18 cellular contexts compared by ENCODE assay signal in the genomic region with DNA sequence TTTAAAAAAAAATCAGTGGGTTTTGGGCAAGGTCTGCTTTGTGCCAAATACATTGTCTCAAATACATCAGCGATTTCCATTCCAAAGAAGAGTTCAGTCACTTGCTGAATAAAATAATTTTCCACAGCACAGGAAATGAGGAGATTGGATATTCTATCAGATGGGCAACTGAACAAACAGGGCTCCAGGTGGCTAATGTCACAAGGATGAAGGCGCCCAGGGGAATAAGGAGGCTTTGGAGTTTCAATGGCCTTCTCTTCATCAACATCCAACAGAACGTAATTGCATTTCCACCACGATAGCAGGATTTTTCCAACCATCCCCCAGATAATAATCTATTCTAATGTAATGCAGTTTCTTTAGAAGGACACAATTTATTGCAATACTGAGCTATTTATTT.
DNase-seq lines count a peak whose midpoint lies in the region; ATAC-seq and TF ChIP-seq lines count a peak whose summit lies in the region.
"Had no signal": no experiment of that assay in that cellular context is flagged by ENCODE, and none has a peak within 500 bp of the region (broad histone marks: within the 10 kb centered on the region; RNA-seq: fewer than 3 reads in every experiment).

No MANE protein-coding gene starts in this region.

- H3K9me3 ChIP-seq in right atrium auricular region (no peaks in the 10 kb centered on the region), SK-N-SH (no peaks in the 10 kb centered on the region), uterus (no peaks in the 10 kb centered on the region)
- H3K9me3 ChIP-seq: SJSA1 had no signal

- ATAC-seq in left ventricle myocardium superior (peak; percentile 35), HG03280 (IDR thresholded peaks at IDR 0.05; ENCODE audit: unreplicated experiment) (no peak)
- ATAC-seq: HepG2, T-cell had no signal

- POLR2A ChIA-PET in SK-N-SH (lab: Yijun Ruan, JAX) = interaction anchor here (1.3 to 1.5 kb wide), 2 partner anchors 32 to 105 kb away, joined by 7 to 10 read pairs; a partner anchor contains a TSS

- peak overlapping the region; percentile 33; the same call in 1 of the 2 replicates for H3K4me2 ChIP-seq in SK-N-SH

- TF ChIP-seq EP300 in SK-N-SH (IDR thresholded peaks at IDR 0.05; ENCODE audit: borderline replicate concordance in 1 of 2, low read depth in 1 of 2, low read length in 1 of 2) = peak; percentile 47 to 97; a peak in 3 of 4 replicates

- no peaks in the 10 kb centered on the region for H3K9me2 ChIP-seq in SK-N-SH

- no peaks in the 10 kb centered on the region for H3K36me3 ChIP-seq in right atrium auricular region
- H3K36me3 ChIP-seq in SK-N-SH (replicated peaks in 1 of 2; ENCODE audit: control insufficient read depth in 1 of 2, insufficient read depth in 2 of 2, low read length in 1 of 2) = no peaks in the 10 kb centered on the region
- no peaks in the 10 kb centered on the region for H3K36me3 ChIP-seq in uterus
- H3K36me3 ChIP-seq: SJSA1 had no signal

- intact Hi-C loops in left ventricle myocardium superior (cut with micrococcal nuclease) (no loop called here), uterus (cut with DNase I; ENCODE audit: low total_unique reads) (no loop called here)

- WGBS in SK-N-SH (ENCODE audit: low lambda C conversion rate) = 8% methylated on average over 4 of the region's 4 CpGs

- no peak for TF ChIP-seq CTCF in right atrium auricular region (IDR thresholded peaks at IDR 0.05)
- no peak for TF ChIP-seq CTCF in SK-N-SH (IDR thresholded peaks at IDR 0.05)
- no peak for TF ChIP-seq CTCF in uterus (IDR thresholded peaks at IDR 0.05)

- H3K4me3 ChIP-seq in right atrium auricular region (no peak overlapping the region), SK-N-SH (ENCODE audit: low read depth in 2 of 2, low read length in 1 of 2) (no peak overlapping the region), uterus (no peak overlapping the region)
- H3K4me3 ChIP-seq: SJSA1 had no signal

- H3K79me2 ChIP-seq in SK-N-SH (ENCODE audit: insufficient read depth) = no peaks in the 10 kb centered on the region

- TF ChIP-seq POLR2A in uterus (IDR thresholded peaks at IDR 0.05) = no peak

- H3K9ac ChIP-seq in SK-N-SH = peak overlapping the region; percentile 32; the same call in 1 of the 2 replicates

- H2AFZ ChIP-seq in SK-N-SH (ENCODE audit: low read depth) = peak overlapping the region; percentile 9; the same call in 1 of the 2 replicates

- TF ChIP-seq RAD21 in SK-N-SH (IDR thresholded peaks at IDR 0.05; ENCODE audit: low read length) = peak; percentile 34

- H4K20me1 ChIP-seq in SK-N-SH (ENCODE audit: insufficient read depth) = no peaks in the 10 kb centered on the region

- CTCF ChIA-PET in SK-N-SH (lab: Yijun Ruan, JAX) = interaction anchor here (1.1 to 1.5 kb wide), 4 partner anchors 30 to 221 kb away, joined by 3 to 5 read pairs (median 4); a partner anchor contains a TSS

- H3K27me3 ChIP-seq in right atrium auricular region (no peaks in the 10 kb centered on the region), SK-N-SH (ENCODE audit: insufficient read depth) (no peaks in the 10 kb centered on the region), uterus (no peaks in the 10 kb centered on the region)
- H3K27me3 ChIP-seq: SJSA1 had no signal

- no peak for DNase-seq in left ventricle myocardium superior
- DNase-seq in right atrium auricular region (ENCODE audit: low spot score) = no peak
- peak; percentile 51 for DNase-seq in NCI-H2081 treated with DMSO at 0.1 percent for 48 hours (lab: John Stamatoyannopoulos, UW)
- DNase-seq in SK-N-SH = peak; percentile 30
- DNase-seq in uterus = peak in 1 of 2 donors; percentile 25
- no peak for DNase-seq in effector CD4-positive, alpha-beta T cell
- DNase-seq in NAMALWA (ENCODE audit: low spot score) = no peak
- DNase-seq: ACHN; CD4-positive, alpha-beta T cell; MM.1S; NCI-H1694; NCI-H2227 treated with DMSO at 0.1 percent for 48 hours; NCI-H526 treated with DMSO at 0.1 percent for 48 hours; T-cell; T1000 had no signal

- peaks cover 17% of the 10 kb centered on the region for H3F3A ChIP-seq in SK-N-SH (replicated peaks; ENCODE audit: insufficient read depth)

- H3K4me1 ChIP-seq in right atrium auricular region (no peaks in the 10 kb centered on the region), SK-N-SH (ENCODE audit: control insufficient read depth in 1 of 2, insufficient read depth in 2 of 2, low read depth in 1 of 2, low read length in 1 of 2) (peaks cover 4 to 19% of the 10 kb centered on the region in 2 experiments; a peak in 3 of 4 replicates), uterus (peaks cover 0 to 4% of the 10 kb centered on the region in 2 donors)

- H3K27ac ChIP-seq in right atrium auricular region (no peak overlapping the region), SK-N-SH (ENCODE audit: low read depth in 2 of 2, low read length in 1 of 2) (peak overlapping the region; percentile 86 to 99), uterus (peak overlapping the region; percentile 37 to 43)
- H3K27ac ChIP-seq: SJSA1 had no signal

TF ChIP-seq in SK-N-SH, 30 proteins besides CTCF, POLR2A, EP300 and RAD21:
- TF ChIP-seq POLR2AphosphoS5 (IDR thresholded peaks at IDR 0.05; ENCODE audit: low read depth, low read length) (0 out of 2 replicates have a peak, but pooled peaks have one; percentile 16), TEAD4 (IDR thresholded peaks at IDR 0.05; ENCODE audit: borderline replicate concordance, insufficient read depth) (no peak), TCF12 (IDR thresholded peaks at IDR 0.05) (peak; percentile 52; the same call in 1 of the 2 replicates), RCOR1 (IDR thresholded peaks at IDR 0.05; ENCODE audit: low read length) (peak; percentile 86), NRF1 (IDR thresholded peaks at IDR 0.05; ENCODE audit: low read depth, low read length) (no peak), YY1 (IDR thresholded peaks at IDR 0.05; ENCODE audit: low read depth) (no peak), FOXM1 (IDR thresholded peaks at IDR 0.05; ENCODE audit: low read depth) (no peak), GATA2 (CRISPR knock-in tag; IDR thresholded peaks at IDR 0.05) (peak; percentile 92), CHD2 (IDR thresholded peaks at IDR 0.05; ENCODE audit: low read length, partially characterized antibody) (peak; percentile 76), FOXJ3 (CRISPR knock-in tag; IDR thresholded peaks at IDR 0.05) (peak; percentile 73; the same call in 1 of the 2 replicates), NFIC (IDR thresholded peaks at IDR 0.05; ENCODE audit: borderline replicate concordance) (peak; percentile 71)
- TF ChIP-seq, protein P1, sequence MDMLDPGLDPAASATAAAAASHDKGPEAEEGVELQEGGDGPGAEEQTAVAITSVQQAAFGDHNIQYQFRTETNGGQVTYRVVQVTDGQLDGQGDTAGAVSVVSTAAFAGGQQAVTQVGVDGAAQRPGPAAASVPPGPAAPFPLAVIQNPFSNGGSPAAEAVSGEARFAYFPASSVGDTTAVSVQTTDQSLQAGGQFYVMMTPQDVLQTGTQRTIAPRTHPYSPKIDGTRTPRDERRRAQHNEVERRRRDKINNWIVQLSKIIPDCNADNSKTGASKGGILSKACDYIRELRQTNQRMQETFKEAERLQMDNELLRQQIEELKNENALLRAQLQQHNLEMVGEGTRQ (IDR thresholded peaks at IDR 0.05; ENCODE audit: borderline replicate concordance, low read depth, low read length) = no peak
- TF ChIP-seq, protein P2, sequence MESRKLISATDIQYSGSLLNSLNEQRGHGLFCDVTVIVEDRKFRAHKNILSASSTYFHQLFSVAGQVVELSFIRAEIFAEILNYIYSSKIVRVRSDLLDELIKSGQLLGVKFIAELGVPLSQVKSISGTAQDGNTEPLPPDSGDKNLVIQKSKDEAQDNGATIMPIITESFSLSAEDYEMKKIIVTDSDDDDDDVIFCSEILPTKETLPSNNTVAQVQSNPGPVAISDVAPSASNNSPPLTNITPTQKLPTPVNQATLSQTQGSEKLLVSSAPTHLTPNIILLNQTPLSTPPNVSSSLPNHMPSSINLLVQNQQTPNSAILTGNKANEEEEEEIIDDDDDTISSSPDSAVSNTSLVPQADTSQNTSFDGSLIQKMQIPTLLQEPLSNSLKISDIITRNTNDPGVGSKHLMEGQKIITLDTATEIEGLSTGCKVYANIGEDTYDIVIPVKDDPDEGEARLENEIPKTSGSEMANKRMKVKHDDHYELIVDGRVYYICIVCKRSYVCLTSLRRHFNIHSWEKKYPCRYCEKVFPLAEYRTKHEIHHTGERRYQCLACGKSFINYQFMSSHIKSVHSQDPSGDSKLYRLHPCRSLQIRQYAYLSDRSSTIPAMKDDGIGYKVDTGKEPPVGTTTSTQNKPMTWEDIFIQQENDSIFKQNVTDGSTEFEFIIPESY (IDR thresholded peaks at IDR 0.05; ENCODE audit: borderline replicate concordance, low read depth) = no peak
- TF ChIP-seq, protein P3, sequence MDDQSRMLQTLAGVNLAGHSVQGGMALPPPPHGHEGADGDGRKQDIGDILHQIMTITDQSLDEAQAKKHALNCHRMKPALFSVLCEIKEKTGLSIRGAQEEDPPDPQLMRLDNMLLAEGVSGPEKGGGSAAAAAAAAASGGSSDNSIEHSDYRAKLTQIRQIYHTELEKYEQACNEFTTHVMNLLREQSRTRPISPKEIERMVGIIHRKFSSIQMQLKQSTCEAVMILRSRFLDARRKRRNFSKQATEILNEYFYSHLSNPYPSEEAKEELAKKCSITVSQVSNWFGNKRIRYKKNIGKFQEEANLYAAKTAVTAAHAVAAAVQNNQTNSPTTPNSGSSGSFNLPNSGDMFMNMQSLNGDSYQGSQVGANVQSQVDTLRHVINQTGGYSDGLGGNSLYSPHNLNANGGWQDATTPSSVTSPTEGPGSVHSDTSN (IDR thresholded peaks at IDR 0.05) = peak; percentile 36; the same call in 1 of the 2 replicates

Comparison
In these comparisons a context has a peak if more than half of its experiments do, and no peak if none do; other contexts are left out.
1. DNase-seq: peak in NCI-H2081 treated with DMSO at 0.1 percent for 48 hours (single experiment) and SK-N-SH (single experiment); none in left ventricle myocardium superior (single experiment), right atrium auricular region (single experiment), effector CD4-positive, alpha-beta T cell (single experiment) and NAMALWA (single experiment).
2. H3K27ac ChIP-seq: peak in SK-N-SH (2 of 2) and uterus (2 of 2); none in right atrium auricular region (0 of 2).